1 cellular context compared by ENCODE assay signal in the genomic region with DNA sequence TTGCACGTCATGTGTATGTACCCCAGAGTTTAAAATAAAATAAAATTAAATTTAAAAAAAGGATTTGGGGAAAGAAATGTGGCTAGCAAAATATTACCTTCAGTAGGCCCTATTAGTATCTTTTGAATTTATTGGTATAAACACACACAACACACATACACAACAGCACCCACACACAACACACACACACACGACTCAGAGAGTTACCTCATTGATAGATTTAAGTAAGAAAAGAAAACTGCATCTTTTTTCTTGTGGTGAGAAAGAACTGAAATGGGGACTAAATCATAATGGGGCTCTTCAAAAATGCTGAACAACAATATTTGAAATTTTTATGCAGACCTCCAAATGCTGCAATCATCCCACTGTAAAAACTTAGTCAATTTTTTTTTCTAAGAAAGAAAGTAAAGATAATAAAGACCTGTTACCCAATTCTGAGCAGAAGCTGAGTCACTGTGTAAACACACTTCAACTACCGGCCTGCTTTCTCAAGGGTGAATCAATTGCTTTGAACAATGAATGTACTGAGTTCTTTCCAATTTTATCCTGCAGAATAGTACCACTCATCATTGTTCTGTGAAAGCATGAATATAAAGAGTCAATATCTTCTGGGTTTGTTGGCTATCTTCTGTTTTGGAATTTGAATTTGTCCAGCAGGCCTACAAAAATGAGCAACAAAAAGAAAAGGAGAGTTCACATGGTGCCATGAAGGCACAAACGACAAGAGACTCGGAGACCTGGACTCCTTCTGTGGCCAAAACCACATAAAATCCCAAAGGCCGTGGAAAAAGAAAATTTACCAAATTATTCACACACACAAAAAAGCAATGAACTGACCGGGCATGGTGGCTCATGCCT.
TF ChIP-seq lines count a peak whose summit lies in the region.

No MANE protein-coding gene starts in this region.

TF ChIP-seq in K562, 482 proteins besides CTCF, POLR2A, EP300 and RAD21 (continued from another document and continues in another):
- TF ChIP-seq MECOM (CRISPR knock-in tag; IDR thresholded peaks at IDR 0.05) (no peak), SMARCE1 (IDR thresholded peaks at IDR 0.05) (peak; percentile 93), FOXA1 (IDR thresholded peaks at IDR 0.05; ENCODE audit: borderline replicate concordance) (peak; percentile 96), POLR2B (IDR thresholded peaks at IDR 0.05; ENCODE audit: low read depth, partially characterized antibody) (no peak), ZFX (CRISPR knock-in tag; IDR thresholded peaks at IDR 0.05) (peak; percentile 59), FOXA3 (CRISPR knock-in tag; conservative IDR thresholded peaks at IDR 0.05 in 1 of 2, IDR thresholded peaks at IDR 0.05 in 1 of 2) (peak; percentile 100), TEAD4 (IDR thresholded peaks at IDR 0.05; ENCODE audit: low read length) (peak; percentile 18; the same call in 1 of the 2 replicates), TEAD4 (CRISPR knock-in tag; IDR thresholded peaks at IDR 0.05; ENCODE audit: borderline replicate concordance) (no peak), RCOR1 (IDR thresholded peaks at IDR 0.05; ENCODE audit: borderline replicate concordance in 1 of 2, low read depth in 2 of 2, low read length in 2 of 2) (peak in 1 of 2 experiments; percentile 33; a peak in 1 of 4 replicates), ZNF395 (CRISPR knock-in tag; IDR thresholded peaks at IDR 0.05) (peak; percentile 66; the same call in 1 of the 2 replicates), CEBPG (CRISPR knock-in tag; IDR thresholded peaks at IDR 0.05) (peak; percentile 77; the same call in 1 of the 2 replicates), CEBPG (tag; conservative IDR thresholded peaks at IDR 0.05 in 1 of 2, IDR thresholded peaks at IDR 0.05 in 1 of 2) (peak; percentile 91 to 94), TRIM24 (IDR thresholded peaks at IDR 0.05) (peak; percentile 72; a peak in 3 of 4 replicates), DIDO1 (tag; IDR thresholded peaks at IDR 0.05; ENCODE audit: low read depth) (no peak), THRB (CRISPR knock-in tag; conservative IDR thresholded peaks at IDR 0.05) (no peak), TBL1XR1 (IDR thresholded peaks at IDR 0.05; ENCODE audit: low read length in 2 of 2) (peak in 1 of 2 experiments; percentile 15; a peak in 1 of 4 replicates), ZNF79 (CRISPR knock-in tag; IDR thresholded peaks at IDR 0.05; ENCODE audit: low read depth) (no peak), ZBED1 (IDR thresholded peaks at IDR 0.05) (no peak), COPS2 (conservative IDR thresholded peaks at IDR 0.05) (no peak), CUX1 (CRISPR knock-in tag; IDR thresholded peaks at IDR 0.05) (peak; percentile 56), LCOR (CRISPR knock-in tag; IDR thresholded peaks at IDR 0.05) (no peak), SMARCB1 (IDR thresholded peaks at IDR 0.05; ENCODE audit: insufficient read length, low read depth) (no peak), KDM2B (CRISPR knock-in tag; IDR thresholded peaks at IDR 0.05) (no peak), SNIP1 (IDR thresholded peaks at IDR 0.05; ENCODE audit: low read depth) (no peak), C11orf30 (IDR thresholded peaks at IDR 0.05; ENCODE audit: low read depth) (peak; percentile 88), FOXK2 (conservative IDR thresholded peaks at IDR 0.05 in 1 of 2, IDR thresholded peaks at IDR 0.05 in 1 of 2; ENCODE audit: low read depth in 2 of 2) (peak in 1 of 2 experiments; percentile 62; a peak in 3 of 4 replicates), SMARCC2 (IDR thresholded peaks at IDR 0.05; ENCODE audit: low read depth) (peak; percentile 88), SIN3A (IDR thresholded peaks at IDR 0.05; ENCODE audit: borderline replicate concordance in 2 of 2, control insufficient read depth in 1 of 2, low read depth in 2 of 2, low read length in 2 of 2) (no peak), ETV5 (CRISPR knock-in tag; IDR thresholded peaks at IDR 0.05; ENCODE audit: low read depth) (no peak), ZNF124 (CRISPR knock-in tag; IDR thresholded peaks at IDR 0.05) (no peak)
- TF ChIP-seq, protein P1, sequence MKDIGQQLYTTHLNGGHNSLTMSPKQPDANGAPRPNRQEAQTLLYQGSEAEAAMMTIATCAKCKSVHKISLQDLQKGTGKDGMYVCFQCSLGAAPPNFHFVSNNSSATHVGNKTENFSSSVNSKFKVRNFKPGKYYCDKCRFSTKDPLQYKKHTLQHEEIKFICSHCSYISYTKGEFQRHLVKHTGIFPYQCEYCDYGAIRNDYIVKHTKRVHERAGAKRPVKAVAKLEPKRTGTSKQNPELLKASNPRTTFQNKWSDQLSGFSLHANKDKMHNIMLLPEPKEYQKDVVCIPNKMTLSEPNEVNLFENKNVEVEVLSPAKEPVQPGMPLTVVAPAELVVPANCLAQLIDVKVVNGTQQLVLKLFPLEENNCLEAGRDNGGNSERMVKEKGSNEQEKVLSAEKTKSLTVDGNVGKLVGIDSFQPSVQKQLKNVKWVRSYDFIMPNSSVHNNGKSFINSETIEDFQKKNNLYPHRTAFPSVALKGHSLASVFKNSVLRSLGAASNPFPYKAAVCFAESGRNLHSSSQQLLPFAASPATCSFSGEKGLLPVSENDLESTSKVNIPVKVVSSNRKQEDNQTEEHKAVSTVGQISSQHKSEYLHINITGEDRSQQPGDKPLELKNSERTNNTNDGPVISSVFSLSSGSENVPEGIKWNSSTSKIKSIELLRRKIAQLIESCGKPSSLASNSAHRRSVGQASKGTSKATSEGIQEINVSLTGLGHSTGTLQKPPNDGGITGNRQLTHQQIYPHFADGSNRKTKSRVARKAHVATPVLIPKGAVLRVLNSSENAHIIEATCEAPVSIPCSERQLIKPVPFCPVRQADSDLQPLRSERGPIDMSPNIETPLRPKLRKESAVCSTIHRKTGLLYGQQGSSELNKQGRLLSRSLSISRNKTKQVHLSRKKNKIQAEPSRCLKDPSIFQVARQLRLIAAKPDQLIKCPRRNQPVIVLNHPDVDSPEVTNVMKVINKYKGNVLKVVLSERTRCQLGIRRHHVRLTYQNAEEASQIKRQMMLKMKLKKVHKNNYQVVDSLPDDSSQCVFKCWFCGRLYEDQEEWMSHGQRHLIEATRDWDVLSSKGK (CRISPR knock-in tag; IDR thresholded peaks at IDR 0.05) = no peak
- TF ChIP-seq, protein P2, sequence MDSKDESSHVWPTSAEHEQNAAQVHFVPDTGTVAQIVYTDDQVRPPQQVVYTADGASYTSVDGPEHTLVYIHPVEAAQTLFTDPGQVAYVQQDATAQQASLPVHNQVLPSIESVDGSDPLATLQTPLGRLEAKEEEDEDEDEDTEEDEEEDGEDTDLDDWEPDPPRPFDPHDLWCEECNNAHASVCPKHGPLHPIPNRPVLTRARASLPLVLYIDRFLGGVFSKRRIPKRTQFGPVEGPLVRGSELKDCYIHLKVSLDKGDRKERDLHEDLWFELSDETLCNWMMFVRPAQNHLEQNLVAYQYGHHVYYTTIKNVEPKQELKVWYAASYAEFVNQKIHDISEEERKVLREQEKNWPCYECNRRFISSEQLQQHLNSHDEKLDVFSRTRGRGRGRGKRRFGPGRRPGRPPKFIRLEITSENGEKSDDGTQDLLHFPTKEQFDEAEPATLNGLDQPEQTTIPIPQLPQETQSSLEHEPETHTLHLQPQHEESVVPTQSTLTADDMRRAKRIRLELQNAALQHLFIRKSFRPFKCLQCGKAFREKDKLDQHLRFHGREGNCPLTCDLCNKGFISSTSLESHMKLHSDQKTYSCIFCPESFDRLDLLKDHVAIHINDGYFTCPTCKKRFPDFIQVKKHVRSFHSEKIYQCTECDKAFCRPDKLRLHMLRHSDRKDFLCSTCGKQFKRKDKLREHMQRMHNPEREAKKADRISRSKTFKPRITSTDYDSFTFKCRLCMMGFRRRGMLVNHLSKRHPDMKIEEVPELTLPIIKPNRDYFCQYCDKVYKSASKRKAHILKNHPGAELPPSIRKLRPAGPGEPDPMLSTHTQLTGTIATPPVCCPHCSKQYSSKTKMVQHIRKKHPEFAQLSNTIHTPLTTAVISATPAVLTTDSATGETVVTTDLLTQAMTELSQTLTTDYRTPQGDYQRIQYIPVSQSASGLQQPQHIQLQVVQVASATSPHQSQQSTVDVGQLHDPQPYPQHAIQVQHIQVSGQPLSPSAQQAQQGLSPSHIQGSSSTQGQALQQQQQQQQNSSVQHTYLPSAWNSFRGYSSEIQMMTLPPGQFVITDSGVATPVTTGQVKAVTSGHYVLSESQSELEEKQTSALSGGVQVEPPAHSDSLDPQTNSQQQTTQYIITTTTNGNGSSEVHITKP (IDR thresholded peaks at IDR 0.05; ENCODE audit: partially characterized antibody) = peak; percentile 7
- TF ChIP-seq, protein P3, sequence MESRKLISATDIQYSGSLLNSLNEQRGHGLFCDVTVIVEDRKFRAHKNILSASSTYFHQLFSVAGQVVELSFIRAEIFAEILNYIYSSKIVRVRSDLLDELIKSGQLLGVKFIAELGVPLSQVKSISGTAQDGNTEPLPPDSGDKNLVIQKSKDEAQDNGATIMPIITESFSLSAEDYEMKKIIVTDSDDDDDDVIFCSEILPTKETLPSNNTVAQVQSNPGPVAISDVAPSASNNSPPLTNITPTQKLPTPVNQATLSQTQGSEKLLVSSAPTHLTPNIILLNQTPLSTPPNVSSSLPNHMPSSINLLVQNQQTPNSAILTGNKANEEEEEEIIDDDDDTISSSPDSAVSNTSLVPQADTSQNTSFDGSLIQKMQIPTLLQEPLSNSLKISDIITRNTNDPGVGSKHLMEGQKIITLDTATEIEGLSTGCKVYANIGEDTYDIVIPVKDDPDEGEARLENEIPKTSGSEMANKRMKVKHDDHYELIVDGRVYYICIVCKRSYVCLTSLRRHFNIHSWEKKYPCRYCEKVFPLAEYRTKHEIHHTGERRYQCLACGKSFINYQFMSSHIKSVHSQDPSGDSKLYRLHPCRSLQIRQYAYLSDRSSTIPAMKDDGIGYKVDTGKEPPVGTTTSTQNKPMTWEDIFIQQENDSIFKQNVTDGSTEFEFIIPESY (CRISPR knock-in tag; IDR thresholded peaks at IDR 0.05) = no peak
- TF ChIP-seq, protein P4, sequence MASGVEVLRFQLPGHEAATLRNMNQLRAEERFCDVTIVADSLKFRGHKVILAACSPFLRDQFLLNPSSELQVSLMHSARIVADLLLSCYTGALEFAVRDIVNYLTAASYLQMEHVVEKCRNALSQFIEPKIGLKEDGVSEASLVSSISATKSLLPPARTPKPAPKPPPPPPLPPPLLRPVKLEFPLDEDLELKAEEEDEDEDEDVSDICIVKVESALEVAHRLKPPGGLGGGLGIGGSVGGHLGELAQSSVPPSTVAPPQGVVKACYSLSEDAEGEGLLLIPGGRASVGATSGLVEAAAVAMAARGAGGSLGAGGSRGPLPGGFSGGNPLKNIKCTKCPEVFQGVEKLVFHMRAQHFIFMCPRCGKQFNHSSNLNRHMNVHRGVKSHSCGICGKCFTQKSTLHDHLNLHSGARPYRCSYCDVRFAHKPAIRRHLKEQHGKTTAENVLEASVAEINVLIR (CRISPR knock-in tag; IDR thresholded peaks at IDR 0.05) = no peak
